Comparison of ENCODE assay signal across 18 cellular contexts in genomic region chr17:73548620-73549311, GRCh38.
"Had no signal": no experiment of that assay in that cellular context is flagged by ENCODE, and none has a peak within 500 bp of the region (broad histone marks: within the 10 kb centered on the region; RNA-seq: fewer than 3 reads in every experiment).

No MANE protein-coding gene starts in this region.

- H3K4me1 ChIP-seq: gastrocnemius medialis, parathyroid adenoma, transverse colon had no signal

- H3K9ac ChIP-seq: parathyroid adenoma had no signal

- H3K4me3 ChIP-seq: gastrocnemius medialis, heart right ventricle, transverse colon had no signal

- H3K27ac Mint-ChIP-seq: activated naive CD4-positive, alpha-beta T cell treated with anti-CD3 and anti-CD28 coated beads, Interleukin-2, amount 50 U/mL, for 24 hours; dendritic cell treated with granulocyte-macrophage colony-stimulating factor and Interleukin-4, amounts not matched to agents 40 ng/mL and 50 ng/mL, for 4 days; stimulated activated naive B cell treated with anti-CD40 and anti-IgM and Interleukin-4, amounts not matched to agents 10 μg/mL and 1 μg/mL and 100 μg/mL, for 72 hours; T-cell had no signal

- H3K9me3 Mint-ChIP-seq: activated naive CD4-positive, alpha-beta T cell treated with anti-CD3 and anti-CD28 coated beads, Interleukin-2, amount 50 U/mL, for 24 hours; dendritic cell treated with granulocyte-macrophage colony-stimulating factor and Interleukin-4, amounts not matched to agents 40 ng/mL and 50 ng/mL, for 4 days; stimulated activated naive B cell treated with anti-CD40 and anti-IgM and Interleukin-4, amounts not matched to agents 10 μg/mL and 1 μg/mL and 100 μg/mL, for 72 hours; T-cell had no signal

- H3K4me3 Mint-ChIP-seq: activated naive CD4-positive, alpha-beta T cell treated with anti-CD3 and anti-CD28 coated beads, Interleukin-2, amount 50 U/mL, for 24 hours; dendritic cell treated with granulocyte-macrophage colony-stimulating factor and Interleukin-4, amounts not matched to agents 40 ng/mL and 50 ng/mL, for 4 days; stimulated activated naive B cell treated with anti-CD40 and anti-IgM and Interleukin-4, amounts not matched to agents 10 μg/mL and 1 μg/mL and 100 μg/mL, for 72 hours had no signal

- H3K36me3 ChIP-seq: brain microvascular endothelial cell, gastrocnemius medialis, heart right ventricle, transverse colon, WERI-Rb-1 had no signal

- H3K27me3 ChIP-seq: brain microvascular endothelial cell, transverse colon had no signal

- H3K9me3 ChIP-seq: gastrocnemius medialis, heart right ventricle, transverse colon had no signal

- H3K27ac ChIP-seq: brain microvascular endothelial cell, gastrocnemius medialis, heart right ventricle, parathyroid adenoma, transverse colon, WERI-Rb-1 had no signal

- H3K27me3 Mint-ChIP-seq: activated naive CD4-positive, alpha-beta T cell treated with anti-CD3 and anti-CD28 coated beads, Interleukin-2, amount 50 U/mL, for 24 hours; stimulated activated naive B cell treated with anti-CD40 and anti-IgM and Interleukin-4, amounts not matched to agents 10 μg/mL and 1 μg/mL and 100 μg/mL, for 72 hours; T-cell had no signal

- ATAC-seq: gastrocnemius medialis; left colon; stimulated activated naive B cell treated with anti-CD40 and anti-IgM and Interleukin-4, amounts not matched to agents 10 μg/mL and 1 μg/mL and 100 μg/mL, for 72 hours; T-cell had no signal

- H3K36me3 Mint-ChIP-seq: activated naive CD4-positive, alpha-beta T cell treated with anti-CD3 and anti-CD28 coated beads, Interleukin-2, amount 50 U/mL, for 24 hours; stimulated activated naive B cell treated with anti-CD40 and anti-IgM and Interleukin-4, amounts not matched to agents 10 μg/mL and 1 μg/mL and 100 μg/mL, for 72 hours; T-cell had no signal

- DNase-seq: activated CD4-positive, alpha-beta T cell treated with anti-CD3 and anti-CD28 coated beads, Interleukin-2, amount 50 U/mL, for 48 hours; activated effector memory CD4-positive, alpha-beta T cell treated with anti-CD3 and anti-CD28 coated beads, Interleukin-2, amount 50 U/mL, for 16 hours; activated T-cell treated with anti-CD3 and anti-CD28 coated beads, Interleukin-2, amount 50 U/mL, for 48 hours; amygdala; brain microvascular endothelial cell; cerebellar nuclear complex; effector memory CD4-positive, alpha-beta T cell; gastrocnemius medialis; heart right ventricle; left colon; mammary epithelial cell; stimulated activated naive B cell treated with anti-CD40 and anti-IgM and Interleukin-4, amounts not matched to agents 10 μg/mL and 1 μg/mL and 100 μg/mL, for 72 hours; T-cell; transverse colon; WERI-Rb-1 had no signal
